ENCODE assay signal across 1 cellular context in genomic region chr1:232695626-232696025, GRCh38.
TF ChIP-seq lines count a peak whose summit lies in the region.

No MANE protein-coding gene starts in this region.

TF ChIP-seq in GM23338, 12 proteins besides CTCF, POLR2A, EP300 and RAD21:
- no peak for TF ChIP-seq REST (IDR thresholded peaks at IDR 0.05; ENCODE audit: unreplicated experiment)
- TF ChIP-seq ZNF331 (CRISPR knock-in tag; IDR thresholded peaks at IDR 0.05; ENCODE audit: low read depth) = no peak
- no peak for TF ChIP-seq STAT1 (IDR thresholded peaks at IDR 0.05; ENCODE audit: unreplicated experiment)
- no peak for TF ChIP-seq POLR2AphosphoS5 (IDR thresholded peaks at IDR 0.05; ENCODE audit: low read depth)
- no peak for TF ChIP-seq CREB1 (CRISPR knock-in tag; IDR thresholded peaks at IDR 0.05; ENCODE audit: low read depth)
- TF ChIP-seq JUNB (IDR thresholded peaks at IDR 0.05; ENCODE audit: unreplicated experiment) = no peak
- TF ChIP-seq EZH2phosphoT487 (IDR thresholded peaks at IDR 0.05; ENCODE audit: unreplicated experiment) = no peak
- no peak for TF ChIP-seq ZNF114 (CRISPR knock-in tag; IDR thresholded peaks at IDR 0.05)
- no peak for TF ChIP-seq ZNF462 (CRISPR knock-in tag; IDR thresholded peaks at IDR 0.05)
- no peak for TF ChIP-seq NANOG (IDR thresholded peaks at IDR 0.05; ENCODE audit: borderline replicate concordance)
- no peak for TF ChIP-seq ETS1 (IDR thresholded peaks at IDR 0.05)
- no peak for TF ChIP-seq EZH2 (IDR thresholded peaks at IDR 0.05; ENCODE audit: low read depth, unreplicated experiment)
